8 cellular contexts compared by ENCODE assay signal in genomic region chr4:44713125-44713524, GRCh38.
"Had no signal": no experiment of that assay in that cellular context is flagged by ENCODE, and none has a peak within 500 bp of the region (broad histone marks: within the 10 kb centered on the region; RNA-seq: fewer than 3 reads in every experiment).

No MANE protein-coding gene starts in this region.

- H3K27ac Mint-ChIP-seq: GM23338, H9 had no signal

- H3K27me3 Mint-ChIP-seq: IgD-negative memory B cell had no signal

- DNase-seq: H9, HCEC 1CT had no signal

- H2AFZ ChIP-seq: GM23338 had no signal

- H3K4me2 ChIP-seq: GM23338 had no signal

- ATAC-seq: GM23338, HepG2 had no signal

- H3K4me3 ChIP-seq: GM23338 had no signal

- H3K9me3 Mint-ChIP-seq: GM23338, H9, IgD-negative memory B cell had no signal

- FAIRE-seq: H1, H54, HepG2 had no signal

- H3K4me3 Mint-ChIP-seq: GM23338, H9, IgD-negative memory B cell had no signal

- H3K27ac ChIP-seq: HL-60 had no signal

- H3K36me3 Mint-ChIP-seq: IgD-negative memory B cell had no signal
